Comparison of ENCODE assay signal across 1 cellular context in the genomic region with DNA sequence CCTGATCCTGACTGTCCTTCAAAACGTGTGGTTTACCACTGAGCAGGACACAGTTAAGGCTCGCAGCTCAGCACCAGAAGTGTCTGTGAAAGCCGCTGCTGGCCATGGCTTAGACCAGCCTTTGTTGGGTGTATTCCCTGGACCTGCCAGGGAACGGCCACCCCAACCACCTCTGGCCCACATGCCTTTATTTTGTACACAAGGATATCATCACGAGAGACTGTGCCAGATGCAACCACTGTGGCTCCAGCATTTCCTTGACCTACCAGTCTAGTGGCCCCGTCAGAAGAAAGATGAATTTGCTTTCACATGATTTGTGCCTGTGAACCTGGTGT.
A peak's percentile ranks its signal among the peaks of the same experiment; 100 is the strongest.
TF ChIP-seq lines count a peak whose summit lies in the region.

No MANE protein-coding gene starts in this region.

TF ChIP-seq in HepG2, 621 proteins besides CTCF, POLR2A, EP300 and RAD21 (continued from another document):
- TF ChIP-seq LBX2 (CRISPR knock-in tag; IDR thresholded peaks at IDR 0.05; ENCODE audit: borderline replicate concordance), result 0 out of 2 replicates have a peak, but pooled peaks have one; percentile 14
- no peak for TF ChIP-seq FOXA1 (IDR thresholded peaks at IDR 0.05)
- TF ChIP-seq FOXA1 (CRISPR knock-in tag; IDR thresholded peaks at IDR 0.05), result peak; percentile 34; the same call in 1 of the 2 replicates
- no peak for TF ChIP-seq IRF1 (CRISPR knock-in tag; IDR thresholded peaks at IDR 0.05; ENCODE audit: low read depth)
